Comparison of ENCODE assay signal across 1 cellular context in the genomic region with DNA sequence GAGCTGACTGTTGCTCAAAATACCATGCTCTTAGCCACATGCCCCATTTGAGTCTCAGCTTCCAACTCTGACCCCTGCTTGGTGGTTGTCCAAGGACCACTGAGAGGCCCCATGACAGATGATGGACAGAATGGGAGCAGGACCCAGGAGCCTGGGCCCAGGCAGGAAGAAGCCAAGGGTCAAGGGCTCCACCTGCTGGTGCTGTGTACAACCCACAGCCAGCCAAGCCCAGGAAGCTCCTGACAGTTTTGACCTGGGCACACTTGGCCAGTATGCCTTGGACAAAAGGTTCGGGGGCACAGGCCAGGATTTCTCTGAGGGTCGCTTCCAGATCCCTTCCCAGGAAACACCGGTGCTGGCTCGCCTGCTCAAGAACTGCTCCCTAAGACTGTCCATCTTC.
TF ChIP-seq lines count a peak whose summit lies in the region.

No MANE protein-coding gene starts in this region.

TF ChIP-seq in SK-N-SH, 30 proteins besides CTCF, POLR2A, EP300 and RAD21:
- TF ChIP-seq SMC3 (IDR thresholded peaks at IDR 0.05; ENCODE audit: low read depth, low read length), result peak; percentile 21; the same call in 1 of the 2 replicates
